ENCODE assay signal across 1 cellular context in genomic region chr2:27118525-27119329, GRCh38.
TF ChIP-seq lines count a peak whose summit lies in the region.

TSS of gene CGREF1 (minus strand) at chr2:27119128. CDS start at chr2:27104366, 14,762 bp downstream.

TF ChIP-seq in liver, 16 proteins besides CTCF, POLR2A, EP300 and RAD21 (continued from another document):
- TF ChIP-seq ZBTB33 (IDR thresholded peaks at IDR 0.05) = no peak
- no peak for TF ChIP-seq ATF3 (IDR thresholded peaks at IDR 0.05)
- TF ChIP-seq TAF1 (conservative IDR thresholded peaks at IDR 0.05) = no peak
- TF ChIP-seq HNF4G (IDR thresholded peaks at IDR 0.05) = no peak
- no peak for TF ChIP-seq EGR1 (IDR thresholded peaks at IDR 0.05; ENCODE audit: low read depth in 2 of 2)
- no peak for TF ChIP-seq RXRA (IDR thresholded peaks at IDR 0.05)
- TF ChIP-seq YY1 (IDR thresholded peaks at IDR 0.05) = no peak
- no peak for TF ChIP-seq GABPA (IDR thresholded peaks at IDR 0.05 in 1 of 2, conservative IDR thresholded peaks at IDR 0.05 in 1 of 2)
- no peak for TF ChIP-seq HNF4A (conservative IDR thresholded peaks at IDR 0.05)
- no peak for TF ChIP-seq JUND (IDR thresholded peaks at IDR 0.05)
